Comparison of ENCODE assay signal across 1 cellular context in the genomic region with DNA sequence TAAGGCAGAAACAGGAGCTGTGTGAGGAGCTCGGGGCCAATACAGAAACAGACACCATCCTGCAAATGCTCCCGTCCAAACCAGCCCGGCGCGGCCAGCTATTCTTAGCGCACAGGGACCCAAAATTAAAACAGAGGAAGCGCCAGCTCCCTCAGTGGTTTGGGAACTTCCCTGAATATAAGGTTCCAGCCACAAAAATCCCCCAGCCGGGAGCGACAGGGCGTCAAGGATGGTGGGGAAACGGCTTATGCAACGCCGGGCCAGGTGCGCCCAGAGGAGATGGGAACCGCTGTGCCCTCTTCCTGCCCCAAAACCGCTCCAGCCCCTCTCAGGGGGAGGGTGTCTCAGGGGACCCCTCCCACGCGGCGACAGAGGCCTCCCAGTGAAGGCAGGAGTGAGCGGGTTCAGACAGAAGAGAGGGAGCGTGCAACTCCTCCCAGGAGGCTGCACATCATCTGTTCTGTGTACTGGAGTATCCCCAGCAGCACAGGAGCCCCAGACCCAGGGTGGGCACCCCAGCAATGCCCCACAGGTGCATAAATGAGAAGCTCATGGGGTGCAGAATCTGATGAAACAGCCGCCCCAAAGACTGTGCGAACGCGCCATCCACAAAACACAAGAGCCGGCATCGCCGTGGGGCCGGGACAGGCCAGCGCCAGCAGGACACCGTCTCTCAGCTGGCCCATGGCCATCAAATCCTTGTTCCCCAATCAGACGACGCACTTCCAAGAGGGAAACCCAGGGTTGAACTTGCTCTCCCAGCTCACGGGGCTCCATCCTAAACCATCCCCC.
A peak's percentile ranks its signal among the peaks of the same experiment; 100 is the strongest.
TF ChIP-seq lines count a peak whose summit lies in the region.

No MANE protein-coding gene starts in this region.

TF ChIP-seq in GM12878, 131 proteins besides CTCF, POLR2A, EP300 and RAD21 (continues in another document):
- TF ChIP-seq BCL11A (IDR thresholded peaks at IDR 0.05; ENCODE audit: low read depth, low read length) (0 out of 2 replicates have a peak, but pooled peaks have one; percentile 55), TCF3 (IDR thresholded peaks at IDR 0.05; ENCODE audit: borderline replicate concordance, insufficient read depth, low read depth, low read length) (peak; percentile 67), YBX1 (IDR thresholded peaks at IDR 0.05) (no peak), EED (IDR thresholded peaks at IDR 0.05; ENCODE audit: low read depth) (peak; percentile 96), KLF5 (IDR thresholded peaks at IDR 0.05; ENCODE audit: partially characterized antibody) (no peak), ZNF384 (IDR thresholded peaks at IDR 0.05; ENCODE audit: borderline replicate concordance, low read depth, low read length) (no peak), EGR1 (IDR thresholded peaks at IDR 0.05; ENCODE audit: borderline replicate concordance in 1 of 2, low read depth in 2 of 2, low read length in 2 of 2) (peak in 1 of 2 experiments; percentile 85; a peak in 2 of 3 replicates), YY1 (IDR thresholded peaks at IDR 0.05; ENCODE audit: low read depth, low read length) (no peak), TBL1XR1 (IDR thresholded peaks at IDR 0.05; ENCODE audit: low read depth, low read length) (peak; percentile 82; the same call in 1 of the 2 replicates), MEF2B (IDR thresholded peaks at IDR 0.05; ENCODE audit: partially characterized antibody, poor library complexity, severe bottlenecking) (peak; percentile 96), MYB (IDR thresholded peaks at IDR 0.05; ENCODE audit: borderline replicate concordance, low read depth, low read length) (no peak), ZNF622 (IDR thresholded peaks at IDR 0.05) (no peak), ATF7 (IDR thresholded peaks at IDR 0.05; ENCODE audit: low read depth) (peak; percentile 29; the same call in 1 of the 2 replicates), NFIC (IDR thresholded peaks at IDR 0.05; ENCODE audit: low read depth, low read length) (peak; percentile 73; the same call in 1 of the 2 replicates), BHLHE40 (IDR thresholded peaks at IDR 0.05; ENCODE audit: borderline replicate concordance in 1 of 2, low read depth in 2 of 2, low read length in 1 of 2) (peak; percentile 56 to 57; a peak in 3 of 4 replicates), NBN (IDR thresholded peaks at IDR 0.05) (0 out of 2 replicates have a peak, but pooled peaks have one; percentile 22), POU2F2 (IDR thresholded peaks at IDR 0.05; ENCODE audit: borderline replicate concordance, low read depth, low read length) (peak; percentile 59; the same call in 2 of the 3 replicates), CBFB (IDR thresholded peaks at IDR 0.05; ENCODE audit: low read depth) (peak; percentile 50), FOXM1 (IDR thresholded peaks at IDR 0.05; ENCODE audit: low read depth, low read length) (peak; percentile 43; the same call in 1 of the 2 replicates), TCF7 (IDR thresholded peaks at IDR 0.05; ENCODE audit: borderline replicate concordance) (no peak), MTA2 (IDR thresholded peaks at IDR 0.05; ENCODE audit: low read depth) (peak; percentile 49), DPF2 (IDR thresholded peaks at IDR 0.05) (peak; percentile 80), NR2F1 (conservative IDR thresholded peaks at IDR 0.05) (peak; percentile 91), WRNIP1 (IDR thresholded peaks at IDR 0.05; ENCODE audit: borderline replicate concordance, low read depth, low read length) (no peak), TCF12 (IDR thresholded peaks at IDR 0.05; ENCODE audit: low read depth, low read length) (peak; percentile 82; the same call in 1 of the 2 replicates), SMC3 (IDR thresholded peaks at IDR 0.05; ENCODE audit: borderline replicate concordance, low read length) (peak; percentile 20; the same call in 1 of the 2 replicates), SP1 (IDR thresholded peaks at IDR 0.05; ENCODE audit: low read depth, low read length) (peak; percentile 55), ZBED1 (IDR thresholded peaks at IDR 0.05; ENCODE audit: borderline replicate concordance) (0 out of 2 replicates have a peak, but pooled peaks have one; percentile 53), MEF2A (IDR thresholded peaks at IDR 0.05; ENCODE audit: insufficient read depth, low read depth, low read length) (peak; percentile 75), CHD2 (IDR thresholded peaks at IDR 0.05; ENCODE audit: borderline replicate concordance, low read depth, low read length) (0 out of 2 replicates have a peak, but pooled peaks have one; percentile 9), IKZF2 (IDR thresholded peaks at IDR 0.05) (peak; percentile 87 to 89), IKZF1 (conservative IDR thresholded peaks at IDR 0.05) (peak; percentile 96), RUNX3 (IDR thresholded peaks at IDR 0.05; ENCODE audit: low read length) (peak; percentile 87), CREM (IDR thresholded peaks at IDR 0.05; ENCODE audit: low read depth) (peak; percentile 63; the same call in 1 of the 2 replicates)
- TF ChIP-seq, protein P1, sequence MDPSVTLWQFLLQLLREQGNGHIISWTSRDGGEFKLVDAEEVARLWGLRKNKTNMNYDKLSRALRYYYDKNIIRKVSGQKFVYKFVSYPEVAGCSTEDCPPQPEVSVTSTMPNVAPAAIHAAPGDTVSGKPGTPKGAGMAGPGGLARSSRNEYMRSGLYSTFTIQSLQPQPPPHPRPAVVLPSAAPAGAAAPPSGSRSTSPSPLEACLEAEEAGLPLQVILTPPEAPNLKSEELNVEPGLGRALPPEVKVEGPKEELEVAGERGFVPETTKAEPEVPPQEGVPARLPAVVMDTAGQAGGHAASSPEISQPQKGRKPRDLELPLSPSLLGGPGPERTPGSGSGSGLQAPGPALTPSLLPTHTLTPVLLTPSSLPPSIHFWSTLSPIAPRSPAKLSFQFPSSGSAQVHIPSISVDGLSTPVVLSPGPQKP (IDR thresholded peaks at IDR 0.05; ENCODE audit: low read depth, low read length) = no peak
- TF ChIP-seq, protein P2, sequence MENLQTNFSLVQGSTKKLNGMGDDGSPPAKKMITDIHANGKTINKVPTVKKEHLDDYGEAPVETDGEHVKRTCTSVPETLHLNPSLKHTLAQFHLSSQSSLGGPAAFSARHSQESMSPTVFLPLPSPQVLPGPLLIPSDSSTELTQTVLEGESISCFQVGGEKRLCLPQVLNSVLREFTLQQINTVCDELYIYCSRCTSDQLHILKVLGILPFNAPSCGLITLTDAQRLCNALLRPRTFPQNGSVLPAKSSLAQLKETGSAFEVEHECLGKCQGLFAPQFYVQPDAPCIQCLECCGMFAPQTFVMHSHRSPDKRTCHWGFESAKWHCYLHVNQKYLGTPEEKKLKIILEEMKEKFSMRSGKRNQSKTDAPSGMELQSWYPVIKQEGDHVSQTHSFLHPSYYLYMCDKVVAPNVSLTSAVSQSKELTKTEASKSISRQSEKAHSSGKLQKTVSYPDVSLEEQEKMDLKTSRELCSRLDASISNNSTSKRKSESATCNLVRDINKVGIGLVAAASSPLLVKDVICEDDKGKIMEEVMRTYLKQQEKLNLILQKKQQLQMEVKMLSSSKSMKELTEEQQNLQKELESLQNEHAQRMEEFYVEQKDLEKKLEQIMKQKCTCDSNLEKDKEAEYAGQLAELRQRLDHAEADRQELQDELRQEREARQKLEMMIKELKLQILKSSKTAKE (IDR thresholded peaks at IDR 0.05; ENCODE audit: low read depth, poor library complexity, severe bottlenecking) = peak; percentile 59
- TF ChIP-seq, protein P3, sequence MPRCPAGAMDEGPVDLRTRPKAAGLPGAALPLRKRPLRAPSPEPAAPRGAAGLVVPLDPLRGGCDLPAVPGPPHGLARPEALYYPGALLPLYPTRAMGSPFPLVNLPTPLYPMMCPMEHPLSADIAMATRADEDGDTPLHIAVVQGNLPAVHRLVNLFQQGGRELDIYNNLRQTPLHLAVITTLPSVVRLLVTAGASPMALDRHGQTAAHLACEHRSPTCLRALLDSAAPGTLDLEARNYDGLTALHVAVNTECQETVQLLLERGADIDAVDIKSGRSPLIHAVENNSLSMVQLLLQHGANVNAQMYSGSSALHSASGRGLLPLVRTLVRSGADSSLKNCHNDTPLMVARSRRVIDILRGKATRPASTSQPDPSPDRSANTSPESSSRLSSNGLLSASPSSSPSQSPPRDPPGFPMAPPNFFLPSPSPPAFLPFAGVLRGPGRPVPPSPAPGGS (IDR thresholded peaks at IDR 0.05; ENCODE audit: borderline replicate concordance, insufficient read depth, low read depth, low read length, poor library complexity, severe bottlenecking) = peak; percentile 77
- TF ChIP-seq, protein P4, sequence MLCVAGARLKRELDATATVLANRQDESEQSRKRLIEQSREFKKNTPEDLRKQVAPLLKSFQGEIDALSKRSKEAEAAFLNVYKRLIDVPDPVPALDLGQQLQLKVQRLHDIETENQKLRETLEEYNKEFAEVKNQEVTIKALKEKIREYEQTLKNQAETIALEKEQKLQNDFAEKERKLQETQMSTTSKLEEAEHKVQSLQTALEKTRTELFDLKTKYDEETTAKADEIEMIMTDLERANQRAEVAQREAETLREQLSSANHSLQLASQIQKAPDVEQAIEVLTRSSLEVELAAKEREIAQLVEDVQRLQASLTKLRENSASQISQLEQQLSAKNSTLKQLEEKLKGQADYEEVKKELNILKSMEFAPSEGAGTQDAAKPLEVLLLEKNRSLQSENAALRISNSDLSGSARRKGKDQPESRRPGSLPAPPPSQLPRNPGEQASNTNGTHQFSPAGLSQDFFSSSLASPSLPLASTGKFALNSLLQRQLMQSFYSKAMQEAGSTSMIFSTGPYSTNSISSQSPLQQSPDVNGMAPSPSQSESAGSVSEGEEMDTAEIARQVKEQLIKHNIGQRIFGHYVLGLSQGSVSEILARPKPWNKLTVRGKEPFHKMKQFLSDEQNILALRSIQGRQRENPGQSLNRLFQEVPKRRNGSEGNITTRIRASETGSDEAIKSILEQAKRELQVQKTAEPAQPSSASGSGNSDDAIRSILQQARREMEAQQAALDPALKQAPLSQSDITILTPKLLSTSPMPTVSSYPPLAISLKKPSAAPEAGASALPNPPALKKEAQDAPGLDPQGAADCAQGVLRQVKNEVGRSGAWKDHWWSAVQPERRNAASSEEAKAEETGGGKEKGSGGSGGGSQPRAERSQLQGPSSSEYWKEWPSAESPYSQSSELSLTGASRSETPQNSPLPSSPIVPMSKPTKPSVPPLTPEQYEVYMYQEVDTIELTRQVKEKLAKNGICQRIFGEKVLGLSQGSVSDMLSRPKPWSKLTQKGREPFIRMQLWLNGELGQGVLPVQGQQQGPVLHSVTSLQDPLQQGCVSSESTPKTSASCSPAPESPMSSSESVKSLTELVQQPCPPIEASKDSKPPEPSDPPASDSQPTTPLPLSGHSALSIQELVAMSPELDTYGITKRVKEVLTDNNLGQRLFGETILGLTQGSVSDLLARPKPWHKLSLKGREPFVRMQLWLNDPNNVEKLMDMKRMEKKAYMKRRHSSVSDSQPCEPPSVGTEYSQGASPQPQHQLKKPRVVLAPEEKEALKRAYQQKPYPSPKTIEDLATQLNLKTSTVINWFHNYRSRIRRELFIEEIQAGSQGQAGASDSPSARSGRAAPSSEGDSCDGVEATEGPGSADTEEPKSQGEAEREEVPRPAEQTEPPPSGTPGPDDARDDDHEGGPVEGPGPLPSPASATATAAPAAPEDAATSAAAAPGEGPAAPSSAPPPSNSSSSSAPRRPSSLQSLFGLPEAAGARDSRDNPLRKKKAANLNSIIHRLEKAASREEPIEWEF (IDR thresholded peaks at IDR 0.05; ENCODE audit: insufficient replicate concordance, low read depth, low read length) = peak; percentile 15
- TF ChIP-seq, protein P5, sequence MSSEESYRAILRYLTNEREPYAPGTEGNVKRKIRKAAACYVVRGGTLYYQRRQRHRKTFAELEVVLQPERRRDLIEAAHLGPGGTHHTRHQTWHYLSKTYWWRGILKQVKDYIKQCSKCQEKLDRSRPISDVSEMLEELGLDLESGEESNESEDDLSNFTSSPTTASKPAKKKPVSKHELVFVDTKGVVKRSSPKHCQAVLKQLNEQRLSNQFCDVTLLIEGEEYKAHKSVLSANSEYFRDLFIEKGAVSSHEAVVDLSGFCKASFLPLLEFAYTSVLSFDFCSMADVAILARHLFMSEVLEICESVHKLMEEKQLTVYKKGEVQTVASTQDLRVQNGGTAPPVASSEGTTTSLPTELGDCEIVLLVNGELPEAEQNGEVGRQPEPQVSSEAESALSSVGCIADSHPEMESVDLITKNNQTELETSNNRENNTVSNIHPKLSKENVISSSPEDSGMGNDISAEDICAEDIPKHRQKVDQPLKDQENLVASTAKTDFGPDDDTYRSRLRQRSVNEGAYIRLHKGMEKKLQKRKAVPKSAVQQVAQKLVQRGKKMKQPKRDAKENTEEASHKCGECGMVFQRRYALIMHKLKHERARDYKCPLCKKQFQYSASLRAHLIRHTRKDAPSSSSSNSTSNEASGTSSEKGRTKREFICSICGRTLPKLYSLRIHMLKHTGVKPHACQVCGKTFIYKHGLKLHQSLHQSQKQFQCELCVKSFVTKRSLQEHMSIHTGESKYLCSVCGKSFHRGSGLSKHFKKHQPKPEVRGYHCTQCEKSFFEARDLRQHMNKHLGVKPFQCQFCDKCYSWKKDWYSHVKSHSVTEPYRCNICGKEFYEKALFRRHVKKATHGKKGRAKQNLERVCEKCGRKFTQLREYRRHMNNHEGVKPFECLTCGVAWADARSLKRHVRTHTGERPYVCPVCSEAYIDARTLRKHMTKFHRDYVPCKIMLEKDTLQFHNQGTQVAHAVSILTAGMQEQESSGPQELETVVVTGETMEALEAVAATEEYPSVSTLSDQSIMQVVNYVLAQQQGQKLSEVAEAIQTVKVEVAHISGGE (CRISPR knock-in tag; IDR thresholded peaks at IDR 0.05) = no peak
- TF ChIP-seq, protein P6, sequence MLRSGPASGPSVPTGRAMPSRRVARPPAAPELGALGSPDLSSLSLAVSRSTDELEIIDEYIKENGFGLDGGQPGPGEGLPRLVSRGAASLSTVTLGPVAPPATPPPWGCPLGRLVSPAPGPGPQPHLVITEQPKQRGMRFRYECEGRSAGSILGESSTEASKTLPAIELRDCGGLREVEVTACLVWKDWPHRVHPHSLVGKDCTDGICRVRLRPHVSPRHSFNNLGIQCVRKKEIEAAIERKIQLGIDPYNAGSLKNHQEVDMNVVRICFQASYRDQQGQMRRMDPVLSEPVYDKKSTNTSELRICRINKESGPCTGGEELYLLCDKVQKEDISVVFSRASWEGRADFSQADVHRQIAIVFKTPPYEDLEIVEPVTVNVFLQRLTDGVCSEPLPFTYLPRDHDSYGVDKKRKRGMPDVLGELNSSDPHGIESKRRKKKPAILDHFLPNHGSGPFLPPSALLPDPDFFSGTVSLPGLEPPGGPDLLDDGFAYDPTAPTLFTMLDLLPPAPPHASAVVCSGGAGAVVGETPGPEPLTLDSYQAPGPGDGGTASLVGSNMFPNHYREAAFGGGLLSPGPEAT (IDR thresholded peaks at IDR 0.05; ENCODE audit: low read depth) = peak; percentile 61; the same call in 1 of the 2 replicates
- TF ChIP-seq, protein P7, sequence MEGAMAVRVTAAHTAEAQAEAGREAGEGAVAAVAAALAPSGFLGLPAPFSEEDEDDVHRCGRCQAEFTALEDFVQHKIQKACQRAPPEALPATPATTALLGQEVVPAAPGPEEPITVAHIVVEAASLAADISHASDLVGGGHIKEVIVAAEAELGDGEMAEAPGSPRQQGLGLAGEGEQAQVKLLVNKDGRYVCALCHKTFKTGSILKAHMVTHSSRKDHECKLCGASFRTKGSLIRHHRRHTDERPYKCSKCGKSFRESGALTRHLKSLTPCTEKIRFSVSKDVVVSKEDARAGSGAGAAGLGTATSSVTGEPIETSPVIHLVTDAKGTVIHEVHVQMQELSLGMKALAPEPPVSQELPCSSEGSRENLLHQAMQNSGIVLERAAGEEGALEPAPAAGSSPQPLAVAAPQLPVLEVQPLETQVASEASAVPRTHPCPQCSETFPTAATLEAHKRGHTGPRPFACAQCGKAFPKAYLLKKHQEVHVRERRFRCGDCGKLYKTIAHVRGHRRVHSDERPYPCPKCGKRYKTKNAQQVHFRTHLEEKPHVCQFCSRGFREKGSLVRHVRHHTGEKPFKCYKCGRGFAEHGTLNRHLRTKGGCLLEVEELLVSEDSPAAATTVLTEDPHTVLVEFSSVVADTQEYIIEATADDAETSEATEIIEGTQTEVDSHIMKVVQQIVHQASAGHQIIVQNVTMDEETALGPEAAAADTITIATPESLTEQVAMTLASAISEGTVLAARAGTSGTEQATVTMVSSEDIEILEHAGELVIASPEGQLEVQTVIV (IDR thresholded peaks at IDR 0.05; ENCODE audit: borderline replicate concordance, partially characterized antibody) = no peak
